Comparison of ENCODE assay signal across 25 cellular contexts in genomic region chr2:62432407-62432806, GRCh38.
"Had no signal": no experiment of that assay in that cellular context is flagged by ENCODE, and none has a peak within 500 bp of the region (broad histone marks: within the 10 kb centered on the region; RNA-seq: fewer than 3 reads in every experiment).

No MANE protein-coding gene starts in this region.

- H3K9me3 ChIP-seq: pancreas, prostate gland, right lobe of liver, sigmoid colon, suprapubic skin, testis, tibial artery, transverse colon, upper lobe of right lung, uterus had no signal

- H3K27ac ChIP-seq: neural progenitor cell, pancreas, prostate gland, right lobe of liver, sigmoid colon, suprapubic skin, testis, tibial artery, transverse colon, upper lobe of right lung, uterus had no signal

- H3K36me3 ChIP-seq: neural progenitor cell, pancreas, prostate gland, right lobe of liver, sigmoid colon, suprapubic skin, tibial artery, transverse colon, upper lobe of right lung, uterus had no signal

- H3K9ac ChIP-seq: neural progenitor cell had no signal

- H3K4me3 ChIP-seq: neural progenitor cell, pancreas, prostate gland, right lobe of liver, sigmoid colon, suprapubic skin, testis, tibial artery, transverse colon, upper lobe of right lung, uterus had no signal

- DNase-seq: naive thymus-derived CD4-positive, alpha-beta T cell; natural killer cell; pancreas; retina; right cardiac atrium; right lobe of liver; sigmoid colon; small intestine; stimulated activated CD4-positive, alpha-beta T cell treated with anti-CD3 and anti-CD28 coated beads, Interleukin-15, amount 100 ng/mL, for 24 hours; stimulated activated CD4-positive, alpha-beta T cell treated with anti-CD3 and anti-CD28 coated beads, Interleukin-2, amount 100 ng/mL, for 24 hours; stimulated activated CD4-positive, alpha-beta T cell treated with anti-CD3 and anti-CD28 coated beads, Interleukin-2, amount 100 ng/mL, for 48 hours; stimulated activated CD4-positive, alpha-beta T cell treated with anti-CD3 and anti-CD28 coated beads, Interleukin-4, amount 100 ng/mL, for 24 hours; stimulated activated naive CD4-positive, alpha-beta T cell; stimulated activated naive CD8-positive, alpha-beta T cell treated with anti-CD3 and anti-CD28 coated beads, Interleukin-15, amount 100 ng/mL, for 72 hours; stimulated activated naive CD8-positive, alpha-beta T cell treated with anti-CD3 and anti-CD28 coated beads, Interleukin-15, Interleukin-2, amounts not matched to agents 100 U/mL and 50 U/mL, for 24 hours; substantia nigra; testis; tibial artery; transverse colon; upper lobe of right lung; uterus had no signal

- ATAC-seq: naive thymus-derived CD4-positive, alpha-beta T cell; natural killer cell; pancreas; right cardiac atrium; right lobe of liver; stimulated activated effector memory CD8-positive, alpha-beta T cell treated with anti-CD3 and anti-CD28 coated beads, Interleukin-12 subunit alpha, Interleukin-12 subunit beta, amount 100 ng/mL, for 72 hours; stimulated activated naive CD8-positive, alpha-beta T cell treated with anti-CD3 and anti-CD28 coated beads, Interleukin-15, amount 100 ng/mL, for 72 hours; stimulated activated naive CD8-positive, alpha-beta T cell treated with anti-CD3 and anti-CD28 coated beads, Interleukin-15, Interleukin-2, amounts not matched to agents 100 U/mL and 50 U/mL, for 24 hours had no signal

- H3K27me3 ChIP-seq: neural progenitor cell, pancreas, right lobe of liver, sigmoid colon, suprapubic skin, testis, tibial artery, transverse colon, upper lobe of right lung, uterus had no signal

- H3K4me1 ChIP-seq: neural progenitor cell, pancreas, prostate gland, right lobe of liver, sigmoid colon, testis, tibial artery, transverse colon, upper lobe of right lung, uterus had no signal

- H2AFZ ChIP-seq: neural progenitor cell had no signal

- H3K4me2 ChIP-seq: neural progenitor cell had no signal

- FAIRE-seq: pancreas, small intestine had no signal
